Comparison of ENCODE assay signal across 17 cellular contexts in genomic region chr4:128841402-128841801, GRCh38. TPM values are rescaled to one million over a fixed set of nuclear protein-coding genes. Genes with fewer than 3 reads are reported as not detected.
DNase-seq lines count a peak whose midpoint lies in the region; ATAC-seq, FAIRE-seq and TF ChIP-seq lines count a peak whose summit lies in the region.
"Had no signal": no experiment of that assay in that cellular context is flagged by ENCODE, and none has a peak within 500 bp of the region (broad histone marks: within the 10 kb centered on the region; RNA-seq: fewer than 3 reads in every experiment).

No MANE protein-coding gene starts in this region.

- TF ChIP-seq CTCF in H9 (conservative IDR thresholded peaks at IDR 0.05), result no peak
- no peak for TF ChIP-seq CTCF in K562 (IDR thresholded peaks at IDR 0.05 in 2 of 3, conservative IDR thresholded peaks at IDR 0.05 in 1 of 3; ENCODE audit: insufficient read depth in 2 of 3, low read depth in 1 of 3, low read length in 3 of 3)
- no peak for TF ChIP-seq CTCF in osteocyte (IDR thresholded peaks at IDR 0.05)
- TF ChIP-seq CTCF in spleen (IDR thresholded peaks at IDR 0.05 in 8 of 11, conservative IDR thresholded peaks at IDR 0.05 in 3 of 11), result no peak

- no peak overlapping the region for H3T11ph ChIP-seq in H9 (ENCODE audit: low read length)

- H3K56ac ChIP-seq in H9 (ENCODE audit: insufficient read length, low read depth, low read length), result no peak overlapping the region

- no peak overlapping the region for H2BK5ac ChIP-seq in H9 (ENCODE audit: insufficient read length, low read length)

- in situ Hi-C loops in K562 (cut with MboI), result no loop called here

- H3K27ac Mint-ChIP-seq in H9 (peak overlapping the region; percentile 4 to 72 (median 62); a peak in 4 of 7 replicates), osteocyte (ENCODE audit: unreplicated experiment) (no peak overlapping the region)
- peak overlapping the region; percentile 36 to 62 for H3K27ac Mint-ChIP-seq in natural killer cell treated with Interleukin-12 subunit alpha and Interleukin-12 subunit beta and Interleukin-15 and Interleukin-18, amount 100 ng/mL, for 72 hours

- H4K20me1 ChIP-seq in H9 (ENCODE audit: control insufficient read depth, insufficient read depth, insufficient read length), result no peaks in the 10 kb centered on the region
- peaks cover 21% of the 10 kb centered on the region; the same call in 1 of the 2 replicates for H4K20me1 ChIP-seq in K562 (replicated peaks; ENCODE audit: control insufficient read depth, insufficient read depth, low read length)

- no peak overlapping the region for H3K4me3 ChIP-seq in K562
- no peak overlapping the region for H3K4me3 ChIP-seq in spleen
- H3K4me3 ChIP-seq: body of pancreas, heart left ventricle, sigmoid colon, transverse colon had no signal

- no peak overlapping the region for H3K23ac ChIP-seq in H9 (ENCODE audit: insufficient read length, low read depth, low read length)

- H2BK15ac ChIP-seq in H9 (ENCODE audit: low read depth, low read length), result no peak overlapping the region

- H3K4me3 Mint-ChIP-seq in H9 (no peak overlapping the region), osteocyte (ENCODE audit: unreplicated experiment) (no peak overlapping the region)
- H3K4me3 Mint-ChIP-seq in natural killer cell treated with Interleukin-12 subunit alpha and Interleukin-12 subunit beta and Interleukin-15 and Interleukin-18, amount 100 ng/mL, for 72 hours, result no peak overlapping the region

- H3K18ac ChIP-seq in H9 (ENCODE audit: insufficient read length, low read depth, low read length), result no peak overlapping the region

- peaks cover 64 to 67% of the 10 kb centered on the region in 2 experiments for H3K4me1 Mint-ChIP-seq in H9
- peaks cover 44 to 45% of the 10 kb centered on the region in 2 donors for H3K4me1 Mint-ChIP-seq in natural killer cell treated with Interleukin-12 subunit alpha and Interleukin-12 subunit beta and Interleukin-15 and Interleukin-18, amount 100 ng/mL, for 72 hours (ENCODE audit: low read depth in 2 of 2)
- H3K4me1 Mint-ChIP-seq in osteocyte (ENCODE audit: unreplicated experiment), result peaks cover 29% of the 10 kb centered on the region

- H3K9me1 ChIP-seq in K562 (ENCODE audit: control insufficient read depth, insufficient read depth, low read length), result no peaks in the 10 kb centered on the region

- H3K27me3 Mint-ChIP-seq in H9 (ENCODE audit: low read depth) (no peaks in the 10 kb centered on the region), osteocyte (ENCODE audit: unreplicated experiment) (no peaks in the 10 kb centered on the region)
- no peaks in the 10 kb centered on the region for H3K27me3 Mint-ChIP-seq in natural killer cell treated with Interleukin-12 subunit alpha and Interleukin-12 subunit beta and Interleukin-15 and Interleukin-18, amount 100 ng/mL, for 72 hours

- WGBS in H9 (ENCODE audit: extremely low coverage, insufficient read length, low lambda C conversion rate), result no CpG with 5 or more reads among the region's 2 CpGs
- 87% methylated on average over 2 of the region's 2 CpGs for WGBS in K562 (ENCODE audit: insufficient coverage, low coverage, missing lambda C conversion rate)
- 92 to 97% (median 95%) methylated on average over 2 of the region's 2 CpGs for WGBS in spleen, 5 donors

- FAIRE-seq in K562 (lab: Jason Lieb, UNC), result no peak
- FAIRE-seq: keratinocyte had no signal

- H3K14ac ChIP-seq in H9 (ENCODE audit: insufficient read depth, low read length), result no peak overlapping the region

- BruUV-seq in K562 (replicated peaks; lab: Mats Ljungman, UMichigan), result no TSS peak

- no peak overlapping the region for H2AK5ac ChIP-seq in H9 (ENCODE audit: insufficient read length, low read length)

- intact Hi-C loops in K562 (cut with micrococcal nuclease), result no loop called here
- intact Hi-C loops in spleen (cut with DNase I; ENCODE audit: low total_unique reads), result no loop called here

- H3K4me2 ChIP-seq in H9 (ENCODE audit: insufficient read depth, insufficient read length, low read length) (no peak overlapping the region), K562 (ENCODE audit: insufficient read depth, low read length) (no peak overlapping the region)

- H3K27ac ChIP-seq in H9 (ENCODE audit: insufficient read length, low read depth, low read length), result no peak overlapping the region
- H3K27ac ChIP-seq in K562 (ENCODE audit: extremely low read depth, low read depth, low read length), result no peak overlapping the region
- H3K27ac ChIP-seq in spleen, result no peak overlapping the region
- H3K27ac ChIP-seq: 22Rv1, sigmoid colon, transverse colon had no signal

- no peak for ATAC-seq in K562
- no peak for ATAC-seq in natural killer cell treated with Interleukin-12 subunit alpha and Interleukin-12 subunit beta and Interleukin-15 and Interleukin-18, amount 100 ng/mL, for 72 hours
- ATAC-seq: body of pancreas, heart left ventricle, Right ventricle myocardium inferior had no signal

- no peak for TF ChIP-seq EP300 in K562 (IDR thresholded peaks at IDR 0.05; ENCODE audit: low read length)

- no peaks in the 10 kb centered on the region for H3K23me2 ChIP-seq in H9 (ENCODE audit: insufficient read length, low read depth, low read length, poor library complexity, severe bottlenecking)

- no peak overlapping the region for H4K91ac ChIP-seq in H9 (ENCODE audit: insufficient read length, low read depth, low read length)

- POLR2A ChIA-PET in K562 (lab: Yijun Ruan, JAX), result interaction anchor here (0.7 to 1.3 kb wide), 5 partner anchors 11 to 80 kb away, joined by 3 to 4 read pairs (median 4); no protein-coding TSS in a partner anchor

- no peak overlapping the region for H3K4ac ChIP-seq in H9 (ENCODE audit: low read depth, low read length)

- H4K8ac ChIP-seq in H9 (replicated peaks; ENCODE audit: insufficient read length, low read depth, low read length), result no peak overlapping the region

- H2BK20ac ChIP-seq in H9 (ENCODE audit: low read depth, low read length, poor library complexity, severe bottlenecking), result no peak overlapping the region

- H3K36me3 Mint-ChIP-seq in H9 (ENCODE audit: insufficient read depth in 1 of 3, low read depth in 3 of 3) (peaks cover 55 to 91% (median 85%) of the 10 kb centered on the region in 3 experiments), osteocyte (ENCODE audit: unreplicated experiment) (peaks cover 24% of the 10 kb centered on the region)
- H3K36me3 Mint-ChIP-seq in natural killer cell treated with Interleukin-12 subunit alpha and Interleukin-12 subunit beta and Interleukin-15 and Interleukin-18, amount 100 ng/mL, for 72 hours, result peaks cover 12% of the 10 kb centered on the region

- no peak overlapping the region for H4K5ac ChIP-seq in H9 (ENCODE audit: insufficient read length, low read depth, low read length)

- CTCF ChIA-PET in K562 (lab: Yijun Ruan, JAX; ENCODE audit: low intra/inter-chr PET ratio), result no interaction called here

- no peaks in the 10 kb centered on the region for H3K9me3 Mint-ChIP-seq in H9
- no peaks in the 10 kb centered on the region for H3K9me3 Mint-ChIP-seq in natural killer cell treated with Interleukin-12 subunit alpha and Interleukin-12 subunit beta and Interleukin-15 and Interleukin-18, amount 100 ng/mL, for 72 hours
- no peaks in the 10 kb centered on the region for H3K9me3 Mint-ChIP-seq in osteocyte (ENCODE audit: unreplicated experiment)

- no peak overlapping the region for H2BK120ac ChIP-seq in H9 (ENCODE audit: low read depth, low read length, poor library complexity, severe bottlenecking)

- H3K4me1 ChIP-seq in H9 (ENCODE audit: insufficient read depth, low read length) (peaks cover 10% of the 10 kb centered on the region), K562 (replicated peaks in 1 of 2; ENCODE audit: control insufficient read depth in 2 of 2, insufficient read depth in 2 of 2, low read length in 2 of 2) (no peaks in the 10 kb centered on the region; a peak in 3 of 5 replicates), spleen (peaks cover 4 to 67% (median 20%) of the 10 kb centered on the region in 6 donors)
- H3K4me1 ChIP-seq: transverse colon had no signal

- no peaks in the 10 kb centered on the region for H3K9me3 ChIP-seq in H9 (ENCODE audit: control insufficient read depth, low read depth, low read length)
- no peaks in the 10 kb centered on the region for H3K9me3 ChIP-seq in K562 (replicated peaks; ENCODE audit: control insufficient read depth, insufficient read depth, low read depth, low read length)
- H3K9me3 ChIP-seq in spleen, result no peaks in the 10 kb centered on the region
- H3K9me3 ChIP-seq: body of pancreas, heart left ventricle, sigmoid colon, transverse colon had no signal

- H3K9ac ChIP-seq in H9 (ENCODE audit: extremely low read depth, insufficient read length, low read length) (no peak overlapping the region), K562 (ENCODE audit: insufficient read depth in 1 of 2, low read depth in 2 of 2, low read length in 2 of 2) (no peak overlapping the region)

- no peak for TF ChIP-seq POLR2A in K562 (conservative IDR thresholded peaks at IDR 0.05)
- TF ChIP-seq POLR2A in spleen (IDR thresholded peaks at IDR 0.05), result no peak

- TF ChIP-seq RAD21 in K562 (CRISPR knock-in tag; conservative IDR thresholded peaks at IDR 0.05 in 1 of 2, IDR thresholded peaks at IDR 0.05 in 1 of 2), result no peak

- H3K79me2 ChIP-seq in H9 (ENCODE audit: insufficient read depth, low read length) (peaks cover 72% of the 10 kb centered on the region), K562 (ENCODE audit: control insufficient read depth, insufficient read depth, low read length) (peaks cover 66% of the 10 kb centered on the region)

- no peaks in the 10 kb centered on the region for H3K27me3 ChIP-seq in H9 (ENCODE audit: insufficient read depth, low read length)
- no peaks in the 10 kb centered on the region for H3K27me3 ChIP-seq in K562 (ENCODE audit: control insufficient read depth in 2 of 2, insufficient read depth in 2 of 2, low read length in 2 of 2)
- no peaks in the 10 kb centered on the region for H3K27me3 ChIP-seq in spleen (replicated peaks in 1 of 7)
- H3K27me3 ChIP-seq: body of pancreas, heart left ventricle, sigmoid colon, transverse colon had no signal

- H3K79me1 ChIP-seq in H9 (ENCODE audit: insufficient read depth, low read depth, low read length, poor library complexity, severe bottlenecking), result peaks cover 6% of the 10 kb centered on the region

- no peak overlapping the region for H2BK12ac ChIP-seq in H9 (ENCODE audit: insufficient read length, low read depth, low read length)

- H2AFZ ChIP-seq in H9 (ENCODE audit: low read length) (no peak overlapping the region), K562 (ENCODE audit: low read depth, low read length) (no peak overlapping the region)

- H3K36me3 ChIP-seq in K562 (ENCODE audit: control insufficient read depth, insufficient read depth, low read length) (peaks cover 89% of the 10 kb centered on the region), spleen (peaks cover 0 to 57% (median 43%) of the 10 kb centered on the region in 6 donors)

- peak; percentile 19 for DNase-seq in SIG-M5 treated with dmso at 0.1 percent for 504 hours (lab: John Stamatoyannopoulos, UW; ENCODE audit: unreplicated experiment)
- no peak for DNase-seq in SIG-M5 (lab: John Stamatoyannopoulos, UW)
- DNase-seq in H9, result no peak
- DNase-seq in K562 (ENCODE audit: extremely low read depth in 1 of 4, low spot score in 3 of 4), result no peak
- no peak for DNase-seq in natural killer cell treated with Interleukin-12 subunit alpha and Interleukin-12 subunit beta and Interleukin-15 and Interleukin-18, amount 100 ng/mL, for 72 hours (ENCODE audit: low spot score)
- DNase-seq in osteocyte (ENCODE audit: extremely low spot score, unreplicated experiment), result no peak
- no peak for DNase-seq in cortex of kidney (lab: John Stamatoyannopoulos, UW)
- DNase-seq in spleen, result no peak
- DNase-seq: body of pancreas, heart left ventricle, NCI-H187 treated with DMSO at 0.1 percent for 48 hours, sigmoid colon, T1000, transverse colon had no signal

RNA-seq across cellular contexts. Expression of gene JADE1, which starts 31.9 kb away (rescaled TPM):
- total RNA-seq in H9 (2021) (192 and 194 TPM in 2 replicates), K562 (2014; rRNA removed) (24.2 and 24.4 TPM in 2 replicates), K562 (2014; rRNA removed; fragmentation: Illumina TruSeq; extraction: Trizol) (29.8 and 32.3 TPM in 2 replicates), K562 (2015; rRNA removed; fragmentation: Illumina TruSeq; extraction: Trizol) (23.5 and 26.5 TPM in 2 replicates), K562 (2021) (37.3 and 37.9 TPM in 2 replicates), osteocyte (19.7 and 20.4 TPM in 2 replicates), spleen (10 to 100 TPM; 25.1 to 37.0 (median 29.5) TPM)
- total RNA-seq in K562 (2011; cell fraction: chromatin; rRNA removed; ENCODE audit: low replicate concordance), result 40.6 and 42.8 TPM in 2 replicates
- 21.5 and 22.1 TPM in 2 replicates for total RNA-seq in K562 (2011; cell fraction: nucleolus; rRNA removed)
- 31.1 and 35.1 TPM in 2 replicates for total RNA-seq in K562 (2011; cell fraction: nucleoplasm; rRNA removed)
- polyA plus RNA-seq in K562 (2011; rRNA removed) (14.4 and 16.6 TPM in 2 replicates), K562 (2014; fragmentation: Illumina TruSeq; extraction: Trizol) (24.0 and 26.5 TPM in 2 replicates), K562 (2014; fragmentation: Nextera tagmentation; extraction: Ambion mirVana) (10 to 100 TPM in 1 of 2 experiments, 1 to 10 TPM in 1; 8.3 to 10.8 TPM), K562 (2014; rRNA removed) (18.5 and 18.6 TPM in 2 replicates), spleen (10 to 100 TPM in 1 of 3 donors, 1 to 10 TPM in 2; 8.1 to 11.3 (median 9.7) TPM)
- 11.4 and 12.2 TPM in 2 replicates for polyA plus RNA-seq in K562 (2011; cell fraction: cytosol; rRNA removed)
- 21.5 and 25.9 TPM in 2 replicates for polyA plus RNA-seq in K562 (2011; cell fraction: nucleus; rRNA removed)
- 17.0 and 21.9 TPM in 2 replicates for polyA plus RNA-seq in K562 (2012)
- 32.5 and 34.1 TPM in 2 replicates for polyA minus RNA-seq in K562 (2011; rRNA and poly(A)+ RNA removed)
- polyA minus RNA-seq in K562 (2011; cell fraction: cytosol; rRNA and poly(A)+ RNA removed), result 13.6 and 14.0 TPM in 2 replicates
- polyA minus RNA-seq in K562 (2011; cell fraction: nucleus; rRNA and poly(A)+ RNA removed), result 21.7 and 22.4 TPM in 2 replicates
- 10 to 100 TPM; 21.7 to 33.6 TPM for total RNA-seq in natural killer cell treated with Interleukin-12 subunit alpha and Interleukin-12 subunit beta and Interleukin-15 and Interleukin-18, amount 100 ng/mL, for 72 hours
